In the genomic region with DNA sequence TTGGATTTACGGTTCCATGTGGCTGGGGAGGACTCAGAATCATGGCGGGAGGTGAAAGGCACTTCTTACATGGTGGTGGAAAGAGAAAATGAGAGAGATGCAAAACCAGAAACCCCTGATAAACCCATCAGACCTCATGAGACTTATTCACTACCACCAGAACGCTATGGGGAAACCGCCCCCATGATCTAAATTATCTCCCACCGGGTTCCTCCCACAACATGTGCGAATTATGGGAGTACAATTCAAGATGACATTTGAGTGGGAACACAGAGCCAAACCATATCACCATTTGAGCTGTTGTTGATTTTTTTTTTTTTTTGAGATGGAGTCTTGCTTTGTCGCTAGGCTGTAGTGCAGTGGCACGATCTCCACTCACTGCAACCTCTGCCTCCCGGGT, we compare ENCODE assay signal across 2 cellular contexts.
TF ChIP-seq lines count a peak whose summit lies in the region.

No MANE protein-coding gene starts in this region.

TF ChIP-seq in IMR-90, 13 proteins besides CTCF, POLR2A, EP300 and RAD21:
- TF ChIP-seq NFE2L2 (IDR thresholded peaks at IDR 0.05; ENCODE audit: low read depth, low read length): no peak
- TF ChIP-seq RFX5 (IDR thresholded peaks at IDR 0.05; ENCODE audit: low read depth, low read length): no peak
- no peak for TF ChIP-seq CEBPB (IDR thresholded peaks at IDR 0.05; ENCODE audit: low read depth, low read length)
- no peak for TF ChIP-seq MXI1 (IDR thresholded peaks at IDR 0.05; ENCODE audit: borderline replicate concordance, low read depth, low read length)
- TF ChIP-seq SMC3 (IDR thresholded peaks at IDR 0.05; ENCODE audit: low read depth, low read length): no peak
- TF ChIP-seq ELK1 (IDR thresholded peaks at IDR 0.05; ENCODE audit: borderline replicate concordance, low read depth, low read length): no peak
- TF ChIP-seq FOS (IDR thresholded peaks at IDR 0.05; ENCODE audit: low read depth, low read length): no peak
- TF ChIP-seq MAFK (IDR thresholded peaks at IDR 0.05; ENCODE audit: low read depth, low read length): no peak
- no peak for TF ChIP-seq CHD1 (IDR thresholded peaks at IDR 0.05; ENCODE audit: low read depth, low read length)
- no peak for TF ChIP-seq BHLHE40 (IDR thresholded peaks at IDR 0.05; ENCODE audit: low read depth, low read length)
- TF ChIP-seq RCOR1 (IDR thresholded peaks at IDR 0.05; ENCODE audit: insufficient replicate concordance, low read length): no peak
- TF ChIP-seq, protein P1, sequence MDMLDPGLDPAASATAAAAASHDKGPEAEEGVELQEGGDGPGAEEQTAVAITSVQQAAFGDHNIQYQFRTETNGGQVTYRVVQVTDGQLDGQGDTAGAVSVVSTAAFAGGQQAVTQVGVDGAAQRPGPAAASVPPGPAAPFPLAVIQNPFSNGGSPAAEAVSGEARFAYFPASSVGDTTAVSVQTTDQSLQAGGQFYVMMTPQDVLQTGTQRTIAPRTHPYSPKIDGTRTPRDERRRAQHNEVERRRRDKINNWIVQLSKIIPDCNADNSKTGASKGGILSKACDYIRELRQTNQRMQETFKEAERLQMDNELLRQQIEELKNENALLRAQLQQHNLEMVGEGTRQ (IDR thresholded peaks at IDR 0.05; ENCODE audit: low read depth, low read length): no peak
- TF ChIP-seq MAZ (IDR thresholded peaks at IDR 0.05; ENCODE audit: borderline replicate concordance, low read depth, low read length): no peak

TF ChIP-seq in endothelial cell of umbilical vein, 7 proteins besides CTCF, POLR2A, EP300 and RAD21:
- TF ChIP-seq GATA2 (IDR thresholded peaks at IDR 0.05; ENCODE audit: insufficient read depth, insufficient read length, low read depth, low read length): no peak
- TF ChIP-seq JUN (IDR thresholded peaks at IDR 0.05; ENCODE audit: borderline replicate concordance, insufficient read depth, insufficient read length, low read depth): no peak
